In genomic region chr1:27785763-27786162, GRCh38 we compare ENCODE assay signal across 1 cellular context.
TF ChIP-seq lines count a peak whose summit lies in the region.

No MANE protein-coding gene starts in this region.

TF ChIP-seq in GM12878, 131 proteins besides CTCF, POLR2A, EP300 and RAD21:
- TF ChIP-seq LARP7 (IDR thresholded peaks at IDR 0.05) (no peak), SREBF1 (IDR thresholded peaks at IDR 0.05; ENCODE audit: low read length) (no peak), ATF3 (IDR thresholded peaks at IDR 0.05; ENCODE audit: borderline replicate concordance, extremely low read depth, low read depth, low read length) (no peak), PBX3 (IDR thresholded peaks at IDR 0.05; ENCODE audit: insufficient replicate concordance, low read depth, low read length) (no peak), HDAC6 (IDR thresholded peaks at IDR 0.05; ENCODE audit: unreplicated experiment) (no peak), PKNOX1 (IDR thresholded peaks at IDR 0.05) (no peak), ZZZ3 (IDR thresholded peaks at IDR 0.05; ENCODE audit: control insufficient read depth, insufficient read length, low read depth) (no peak), SREBF2 (IDR thresholded peaks at IDR 0.05; ENCODE audit: low read length) (no peak), SP1 (IDR thresholded peaks at IDR 0.05; ENCODE audit: low read depth, low read length) (no peak), EZH2 (IDR thresholded peaks at IDR 0.05; ENCODE audit: borderline replicate concordance, control insufficient read depth, low read depth, low read length) (no peak), BMI1 (IDR thresholded peaks at IDR 0.05; ENCODE audit: borderline replicate concordance) (no peak), NKRF (conservative IDR thresholded peaks at IDR 0.05) (no peak), HDGF (IDR thresholded peaks at IDR 0.05) (no peak), KDM1A (IDR thresholded peaks at IDR 0.05; ENCODE audit: borderline replicate concordance) (no peak), NRF1 (conservative IDR thresholded peaks at IDR 0.05; ENCODE audit: low read depth, low read length) (no peak)
